10 cellular contexts compared by ENCODE assay signal in genomic region chr20:4234128-4234527, GRCh38. TPM values are rescaled to one million over a fixed set of nuclear protein-coding genes. Genes with fewer than 3 reads are reported as not detected.
DNase-seq lines count a peak whose midpoint lies in the region; ATAC-seq and TF ChIP-seq lines count a peak whose summit lies in the region.
"Had no signal": no experiment of that assay in that cellular context is flagged by ENCODE, and none has a peak within 500 bp of the region (broad histone marks: within the 10 kb centered on the region; RNA-seq: fewer than 3 reads in every experiment).

No MANE protein-coding gene starts in this region.

- H2AK9ac ChIP-seq in IMR-90 (replicated peaks; ENCODE audit: low read depth, low read length, poor library complexity), result no peak overlapping the region

- POLR2A ChIA-PET in IMR-90 (lab: Charles Lee; ENCODE audit: unreplicated experiment), result no interaction called here

- H3K14ac ChIP-seq in IMR-90 (replicated peaks; ENCODE audit: low read depth, low read length), result no peak overlapping the region

- H3K56ac ChIP-seq in IMR-90 (ENCODE audit: extremely low read depth, insufficient read depth, low read length), result no peak overlapping the region

- no peak overlapping the region for H2BK5ac ChIP-seq in IMR-90 (ENCODE audit: low read depth, low read length, poor library complexity, severe bottlenecking)

- no peak overlapping the region for H2BK20ac ChIP-seq in IMR-90 (ENCODE audit: low read depth, low read length)

- in situ Hi-C loops in IMR-90 (cut with MboI; ENCODE audit: low sequenced_read_pairs), result no loop called here

- intact Hi-C loops in IMR-90 (cut with micrococcal nuclease) (no loop called here), testis (cut with DNase I; ENCODE audit: low total_unique reads) (no loop called here)

- TF ChIP-seq RAD21 in IMR-90 (IDR thresholded peaks at IDR 0.05; ENCODE audit: low read length), result no peak

- H3K9me3 ChIP-seq in IMR-90 (ENCODE audit: control insufficient read depth, insufficient read depth, low read length), result no peaks in the 10 kb centered on the region
- H3K9me3 ChIP-seq in testis, result no peaks in the 10 kb centered on the region

- H3K27me3 ChIP-seq in IMR-90 (ENCODE audit: control insufficient read depth, insufficient read depth, low read length) (no peaks in the 10 kb centered on the region), testis (no peaks in the 10 kb centered on the region)

- BruUV-seq in IMR-90 (replicated peaks; lab: Mats Ljungman, UMichigan), result no TSS peak

- CTCF ChIA-PET in IMR-90 (lab: Yijun Ruan, JAX), result no interaction called here

- H4K91ac ChIP-seq in IMR-90 (ENCODE audit: insufficient read depth, low read depth, low read length), result no peak overlapping the region

- H2BK120ac ChIP-seq in IMR-90 (ENCODE audit: low read depth, low read length), result no peak overlapping the region

- no peak overlapping the region for H4K8ac ChIP-seq in IMR-90 (ENCODE audit: low read depth in 2 of 2, low read length in 2 of 2)

- 13% methylated on average over 4 of the region's 4 CpGs; no CpG with 5 or more reads in 1 of the 2 experiments for WGBS in IMR-90 (ENCODE audit: extremely low coverage in 2 of 2, insufficient read length in 1 of 2), 2 experiments
- WGBS in testis, 2 donors, result 28 to 36% methylated on average over 4 of the region's 4 CpGs

- ATAC-seq in IMR-90 (ENCODE audit: low read depth), result peak; percentile 71
- no peak for ATAC-seq in HG03439 (IDR thresholded peaks at IDR 0.05; ENCODE audit: unreplicated experiment)
- ATAC-seq: T-cell had no signal

- no peak overlapping the region for H2BK15ac ChIP-seq in IMR-90 (ENCODE audit: low read depth, low read length)

- H3K23ac ChIP-seq in IMR-90 (ENCODE audit: low read depth, low read length), result no peak overlapping the region

- H3K9ac ChIP-seq in IMR-90 (ENCODE audit: low read depth, low read length), result no peak overlapping the region

- H2AFZ ChIP-seq in IMR-90 (replicated peaks; ENCODE audit: low read length, poor library complexity), result peak overlapping the region; percentile 9

- peaks cover 7% of the 10 kb centered on the region; the same call in 1 of the 2 replicates for H3K9me1 ChIP-seq in IMR-90 (ENCODE audit: insufficient read depth, low read length)

- H3K79me1 ChIP-seq in IMR-90 (ENCODE audit: low read depth in 1 of 2, low read length in 2 of 2), result no peaks in the 10 kb centered on the region

- TF ChIP-seq CTCF in IMR-90 (conservative IDR thresholded peaks at IDR 0.05; ENCODE audit: low read depth, low read length) (no peak), VCaP (conservative IDR thresholded peaks at IDR 0.05) (no peak), fibroblast of villous mesenchyme (IDR thresholded peaks at IDR 0.05; ENCODE audit: insufficient read depth, low read depth, low read length) (no peak), testis (IDR thresholded peaks at IDR 0.05) (no peak)

- H3K4ac ChIP-seq in IMR-90 (ENCODE audit: low read depth, low read length), result no peak overlapping the region

- DNase-seq in IMR-90 (peak; percentile 76), fibroblast of villous mesenchyme (ENCODE audit: low read depth) (peak; percentile 84), testis (peak; percentile 93), cerebellum (ENCODE audit: low spot score) (no peak)
- no peak for DNase-seq in stimulated activated CD4-positive, alpha-beta T cell treated with anti-CD3 and anti-CD28 coated beads, Interleukin-1b, Interleukin-23, amount 100 ng/mL, for 48 hours
- DNase-seq: NCI-H1694 treated with DMSO at 0.1 percent for 48 hours; stimulated activated CD4-positive, alpha-beta T cell treated with anti-CD3 and anti-CD28 coated beads, Interleukin-4, amount 100 ng/mL, for 1 hour; T-cell had no signal

- H2AK5ac ChIP-seq in IMR-90 (ENCODE audit: low read depth, low read length), result no peak overlapping the region

- H3K4me3 ChIP-seq in IMR-90 (ENCODE audit: insufficient read depth, low read depth, low read length), result no peak overlapping the region
- no peak overlapping the region for H3K4me3 ChIP-seq in fibroblast of villous mesenchyme (ENCODE audit: low read depth, low read length)
- H3K4me3 ChIP-seq in testis, result no peak overlapping the region

- peaks cover 3% of the 10 kb centered on the region; the same call in 1 of the 2 replicates for H3K4me1 ChIP-seq in IMR-90 (ENCODE audit: control insufficient read depth, insufficient read depth, low read length)
- H3K4me1 ChIP-seq in testis, result peaks cover 20% of the 10 kb centered on the region

- TF ChIP-seq POLR2A in IMR-90 (IDR thresholded peaks at IDR 0.05; ENCODE audit: low read depth, low read length), result no peak
- TF ChIP-seq POLR2A in testis (IDR thresholded peaks at IDR 0.05), result no peak

- no peak overlapping the region for H3K4me2 ChIP-seq in IMR-90 (ENCODE audit: low read depth, low read length)

- dilution Hi-C loops in IMR-90 (cut with HindIII; ENCODE audit: low sequenced_read_pairs, unreplicated experiment), result no loop called here

- no peaks in the 10 kb centered on the region for H4K20me1 ChIP-seq in IMR-90 (ENCODE audit: insufficient read depth, low read length)

- no peak overlapping the region for H4K5ac ChIP-seq in IMR-90 (ENCODE audit: low read depth, low read length)

- H3K27ac ChIP-seq in IMR-90 (ENCODE audit: insufficient read depth, low read length) (no peak overlapping the region), VCaP (peak overlapping the region; percentile 34; the same call in 1 of the 2 replicates), testis (peak overlapping the region in 1 of 2 donors; percentile 62)

- no peak overlapping the region for H3K18ac ChIP-seq in IMR-90 (ENCODE audit: low read depth, low read length)

- H3K36me3 ChIP-seq in IMR-90 (ENCODE audit: control insufficient read depth, insufficient read depth, low read length) (no peaks in the 10 kb centered on the region), testis (ENCODE audit: low read depth, missing control alignments) (no peaks in the 10 kb centered on the region)

TF ChIP-seq in IMR-90, 13 proteins besides CTCF, POLR2A, EP300 and RAD21:
- TF ChIP-seq RCOR1 (IDR thresholded peaks at IDR 0.05; ENCODE audit: insufficient replicate concordance, low read length) (no peak), ELK1 (IDR thresholded peaks at IDR 0.05; ENCODE audit: borderline replicate concordance, low read depth, low read length) (no peak), USF2 (IDR thresholded peaks at IDR 0.05; ENCODE audit: low read depth, low read length) (no peak), SMC3 (IDR thresholded peaks at IDR 0.05; ENCODE audit: low read depth, low read length) (no peak), MAZ (IDR thresholded peaks at IDR 0.05; ENCODE audit: borderline replicate concordance, low read depth, low read length) (no peak), MAFK (IDR thresholded peaks at IDR 0.05; ENCODE audit: low read depth, low read length) (no peak), FOS (IDR thresholded peaks at IDR 0.05; ENCODE audit: low read depth, low read length) (no peak), CHD1 (IDR thresholded peaks at IDR 0.05; ENCODE audit: low read depth, low read length) (no peak), MXI1 (IDR thresholded peaks at IDR 0.05; ENCODE audit: borderline replicate concordance, low read depth, low read length) (no peak), NFE2L2 (IDR thresholded peaks at IDR 0.05; ENCODE audit: low read depth, low read length) (no peak), CEBPB (IDR thresholded peaks at IDR 0.05; ENCODE audit: low read depth, low read length) (no peak), RFX5 (IDR thresholded peaks at IDR 0.05; ENCODE audit: low read depth, low read length) (no peak), BHLHE40 (IDR thresholded peaks at IDR 0.05; ENCODE audit: low read depth, low read length) (no peak)

RNA-seq across cellular contexts. Expression of gene ADRA1D, which starts 15.0 kb away (rescaled TPM):
- total RNA-seq in IMR-90 (2012; rRNA removed), result under 0.01 and 0.28 TPM in 2 replicates
- polyA plus RNA-seq in IMR-90 (2012; rRNA removed), result 1.4 and 1.8 TPM in 2 replicates
- 0.55 and 1.3 TPM in 2 replicates for polyA plus RNA-seq in IMR-90 (2012; cell fraction: cytosol; rRNA removed)
- 0.36 and 1.1 TPM in 2 replicates for polyA plus RNA-seq in IMR-90 (2012; cell fraction: nucleus; rRNA removed; ENCODE audit: low replicate concordance)
- 1.3 and 2.3 TPM in 2 replicates for total RNA-seq in fibroblast of villous mesenchyme
- total RNA-seq in testis, result 10 to 100 TPM in 1 of 2 donors, 1 to 10 TPM in 1; 1.7 to 11.5 TPM
- 1.4 TPM for polyA plus RNA-seq in testis (ENCODE audit: insufficient read depth, low read depth, low replicate concordance)
- total RNA-seq in cerebellum, result 1.1 TPM
- total RNA-seq: T-cell had no signal

Comparison
In these comparisons a context has a peak if more than half of its experiments do, and no peak if none do; other contexts are left out.
1. DNase-seq: peak in IMR-90 (single experiment), fibroblast of villous mesenchyme (single experiment) and testis (single experiment); none in cerebellum (single experiment) and stimulated activated CD4-positive, alpha-beta T cell treated with anti-CD3 and anti-CD28 coated beads, Interleukin-1b, Interleukin-23, amount 100 ng/mL, for 48 hours (single experiment).